9 cellular contexts compared by ENCODE assay signal in the genomic region with DNA sequence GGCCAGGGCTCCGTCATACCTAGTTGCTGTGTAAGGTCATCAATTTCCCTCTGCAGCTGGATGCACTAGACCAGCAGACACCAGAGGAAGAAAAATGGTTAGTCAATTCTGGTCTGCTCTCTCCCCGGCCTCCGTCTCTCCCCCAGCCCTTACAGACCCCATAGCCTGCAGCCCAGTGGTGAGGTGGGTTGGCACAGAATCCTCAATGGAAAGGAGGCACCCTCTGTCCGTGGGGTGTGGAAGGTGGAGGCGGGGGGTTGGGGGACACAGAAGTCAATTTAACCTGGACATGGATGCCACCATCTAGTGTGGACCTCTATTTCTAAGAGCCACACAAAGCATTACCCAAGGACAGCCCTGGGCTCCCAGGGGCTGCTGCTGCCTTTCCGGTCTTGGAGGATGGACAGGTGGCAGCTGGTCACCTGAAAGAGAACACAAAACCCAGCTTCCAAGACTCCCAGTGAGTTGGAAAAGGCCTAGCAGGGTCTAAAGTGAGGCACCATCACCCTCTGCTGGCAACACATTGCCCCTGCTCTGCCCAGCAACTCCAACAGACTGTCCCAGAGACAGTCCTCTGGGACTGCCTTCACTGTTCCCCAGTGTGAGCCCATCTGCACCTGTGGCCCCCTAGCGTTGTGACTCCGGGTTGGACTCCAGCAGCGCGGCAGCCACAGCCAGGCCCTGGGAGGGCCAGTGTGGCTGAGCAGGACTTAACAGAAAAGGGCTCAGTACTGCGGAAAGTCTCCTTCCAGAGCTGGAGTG. TPM values are rescaled to one million over a fixed set of nuclear protein-coding genes. Genes with fewer than 3 reads are reported as not detected.
A peak's percentile ranks its signal among the peaks of the same experiment; 100 is the strongest.
DNase-seq lines count a peak whose midpoint lies in the region; ATAC-seq, FAIRE-seq and TF ChIP-seq lines count a peak whose summit lies in the region.
"Had no signal": no experiment of that assay in that cellular context is flagged by ENCODE, and none has a peak within 500 bp of the region (broad histone marks: within the 10 kb centered on the region; RNA-seq: fewer than 3 reads in every experiment).

No MANE protein-coding gene starts in this region.

- no peak overlapping the region for H3K18ac ChIP-seq in H1 (ENCODE audit: extremely low read depth, low read length)

- 90% methylated on average over 3 of the region's 11 CpGs; no CpG with 5 or more reads in 1 of the 2 experiments for WGBS in H1 (ENCODE audit: extremely low coverage in 1 of 2, insufficient coverage in 1 of 2, insufficient read length in 1 of 2, insufficient replicate concordance in 2 of 2, low coverage in 1 of 2, low lambda C conversion rate in 2 of 2, missing lambda C conversion rate in 1 of 2), 2 experiments

- no peak for ATAC-seq in activated CD8-positive, alpha-beta memory T cell treated with anti-CD3 and anti-CD28 coated beads, Interleukin-2, amount 10 ng/mL, durations not matched to agents 7 days and 5 days
- peak; percentile 60 for ATAC-seq in stimulated activated naive CD8-positive, alpha-beta T cell treated with anti-CD3 and anti-CD28 coated beads, Interleukin-15, Interleukin-2, amounts not matched to agents 100 U/mL and 50 U/mL, for 24 hours
- no peak for ATAC-seq in HG03025 (IDR thresholded peaks at IDR 0.05; ENCODE audit: low FRiP score, unreplicated experiment)

- H2BK15ac ChIP-seq in H1 (ENCODE audit: low read length): no peak overlapping the region

- H3K27me3 Mint-ChIP-seq in activated CD8-positive, alpha-beta memory T cell treated with anti-CD3 and anti-CD28 coated beads, Interleukin-2, amount 10 ng/mL, durations not matched to agents 7 days and 5 days: peaks cover 12% of the 10 kb centered on the region

- no peak overlapping the region for H3K4me3 ChIP-seq in H1 (ENCODE audit: extremely low read depth in 1 of 4, insufficient read depth in 2 of 4, low read depth in 3 of 4, low read length in 4 of 4)

- peaks cover 10% of the 10 kb centered on the region for H3K4me1 Mint-ChIP-seq in activated CD8-positive, alpha-beta memory T cell treated with anti-CD3 and anti-CD28 coated beads, Interleukin-2, amount 10 ng/mL, durations not matched to agents 7 days and 5 days

- no peak overlapping the region for H3K27ac Mint-ChIP-seq in activated CD8-positive, alpha-beta memory T cell treated with anti-CD3 and anti-CD28 coated beads, Interleukin-2, amount 10 ng/mL, durations not matched to agents 7 days and 5 days

- no peak overlapping the region for H3K56ac ChIP-seq in H1 (replicated peaks; ENCODE audit: insufficient read length, low read depth, low read length)

- no peak overlapping the region for H2AFZ ChIP-seq in H1 (ENCODE audit: low read length)
- H2AFZ ChIP-seq: parathyroid adenoma had no signal

- H2BK20ac ChIP-seq in H1 (ENCODE audit: low read length): no peak overlapping the region

- no peak overlapping the region for H3K4me3 Mint-ChIP-seq in activated CD8-positive, alpha-beta memory T cell treated with anti-CD3 and anti-CD28 coated beads, Interleukin-2, amount 10 ng/mL, durations not matched to agents 7 days and 5 days

- no peak overlapping the region for H4K91ac ChIP-seq in H1 (replicated peaks; ENCODE audit: insufficient read length, low read length)

- peak; percentile 67 to 77 for TF ChIP-seq RAD21 in H1 (IDR thresholded peaks at IDR 0.05 in 1 of 2, conservative IDR thresholded peaks at IDR 0.05 in 1 of 2; ENCODE audit: low read depth in 2 of 2, low read length in 2 of 2)

- no peak overlapping the region for H3K9ac ChIP-seq in H1 (replicated peaks in 1 of 4; ENCODE audit: extremely low read depth in 1 of 4, low read depth in 3 of 4, low read length in 3 of 4)
- H3K9ac ChIP-seq: parathyroid adenoma had no signal

- H4K5ac ChIP-seq in H1 (ENCODE audit: insufficient read length, low read depth, low read length): no peak overlapping the region

- H3K4me2 ChIP-seq in H1 (ENCODE audit: insufficient read depth in 1 of 2, low read depth in 2 of 2, low read length in 2 of 2): no peak overlapping the region

- H3K14ac ChIP-seq in H1 (ENCODE audit: insufficient read length): no peak overlapping the region

- no peak for TF ChIP-seq EP300 in H1 (IDR thresholded peaks at IDR 0.05; ENCODE audit: borderline replicate concordance in 1 of 2, low read depth in 2 of 2, low read length in 2 of 2)

- H4K20me1 ChIP-seq in H1 (replicated peaks in 1 of 2; ENCODE audit: control insufficient read depth in 1 of 2, insufficient read depth in 2 of 2, low read length in 2 of 2): no peaks in the 10 kb centered on the region

- no peaks in the 10 kb centered on the region for H3K9me3 Mint-ChIP-seq in activated CD8-positive, alpha-beta memory T cell treated with anti-CD3 and anti-CD28 coated beads, Interleukin-2, amount 10 ng/mL, durations not matched to agents 7 days and 5 days (ENCODE audit: low read depth)

- H4K8ac ChIP-seq in H1 (ENCODE audit: extremely low read depth, insufficient read depth, low read length): no peak overlapping the region

- no peaks in the 10 kb centered on the region for H3K79me1 ChIP-seq in H1 (ENCODE audit: low read depth, low read length)

- peak; percentile 52 for DNase-seq in activated CD8-positive, alpha-beta memory T cell treated with anti-CD3 and anti-CD28 coated beads, Interleukin-2, amount 50 U/mL, for 48 hours
- DNase-seq in activated CD8-positive, alpha-beta memory T cell treated with anti-CD3 and anti-CD28 coated beads, Interleukin-2, amount 10 ng/mL, durations not matched to agents 7 days and 5 days: no peak
- peak; percentile 21 for DNase-seq in NCI-H526 treated with DMSO at 0.1 percent for 48 hours (lab: John Stamatoyannopoulos, UW)
- DNase-seq in H1 (ENCODE audit: low read depth in 1 of 2, low spot score in 2 of 2): peak; percentile 25 to 51
- peak; percentile 8 for DNase-seq in stimulated activated naive CD8-positive, alpha-beta T cell treated with anti-CD3 and anti-CD28 coated beads, Interleukin-15, Interleukin-2, amounts not matched to agents 100 U/mL and 50 U/mL, for 24 hours
- DNase-seq in GM19240 (ENCODE audit: insufficient read length, low spot score): no peak
- no peak for DNase-seq in DMS153 (lab: John Stamatoyannopoulos, UW)

- no peak for TF ChIP-seq POLR2A in H1 (IDR thresholded peaks at IDR 0.05; ENCODE audit: control extremely low read depth in 1 of 2, low read depth in 2 of 2, low read length in 2 of 2)

- no peaks in the 10 kb centered on the region for H3K36me3 ChIP-seq in H1 (ENCODE audit: control insufficient read depth in 2 of 4, insufficient read depth in 4 of 4, low read length in 3 of 4)

- H3K23me2 ChIP-seq in H1 (ENCODE audit: low read depth, low read length): no peaks in the 10 kb centered on the region

- H2AK5ac ChIP-seq in H1 (ENCODE audit: low read depth, low read length): no peak overlapping the region

- peak; percentile 88 for FAIRE-seq in H1 (lab: Jason Lieb, UNC)

- H3K27me3 ChIP-seq in H1 (replicated peaks in 1 of 4; ENCODE audit: control insufficient read depth in 3 of 4, extremely low read depth in 1 of 4, insufficient read depth in 3 of 4, low read length in 3 of 4): no peaks in the 10 kb centered on the region

- H3K79me2 ChIP-seq in H1 (ENCODE audit: control insufficient read depth in 1 of 2, insufficient read depth in 2 of 2, low read length in 2 of 2): no peaks in the 10 kb centered on the region
- H3K79me2 ChIP-seq: parathyroid adenoma had no signal

- no peak overlapping the region for H3K27ac ChIP-seq in H1 (ENCODE audit: low read depth, low read length)
- H3K27ac ChIP-seq: parathyroid adenoma had no signal

- no peak overlapping the region for H3K4ac ChIP-seq in H1 (replicated peaks; ENCODE audit: insufficient read length, low read depth, low read length)

- no peaks in the 10 kb centered on the region; a peak in 1 of 7 replicates for H3K4me1 ChIP-seq in H1 (replicated peaks in 1 of 4; ENCODE audit: control insufficient read depth in 3 of 4, insufficient read depth in 4 of 4, low read length in 3 of 4)
- H3K4me1 ChIP-seq: parathyroid adenoma had no signal

- H3K23ac ChIP-seq in H1 (ENCODE audit: insufficient read length): no peak overlapping the region

- peak; percentile 64 to 76 (median 71) for TF ChIP-seq CTCF in H1 (IDR thresholded peaks at IDR 0.05; ENCODE audit: control extremely low read depth in 1 of 3, insufficient read depth in 1 of 3, low read depth in 1 of 3, low read length in 3 of 3)

- H2BK120ac ChIP-seq in H1 (replicated peaks; ENCODE audit: low read depth, low read length): no peak overlapping the region

- CTCF ChIA-PET in activated CD8-positive, alpha-beta memory T cell treated with anti-CD3 and anti-CD28 coated beads, Interleukin-2, amount 10 ng/mL, durations not matched to agents 7 days and 5 days (lab: Charles Lee): no interaction called here
- CTCF ChIA-PET in H1 (lab: Charles Lee; ENCODE audit: partially characterized antibody): interaction anchor here (0.8 to 1.8 kb wide), 11 partner anchors 21 to 207 kb away, joined by 3 to 6 read pairs (median 4); partner anchors contain the start of gene NHSL2

- H2BK5ac ChIP-seq in H1 (ENCODE audit: low read depth, low read length): no peak overlapping the region

- no peak overlapping the region for H2BK12ac ChIP-seq in H1 (ENCODE audit: low read depth, low read length)

- no peaks in the 10 kb centered on the region for H3K9me3 ChIP-seq in H1 (ENCODE audit: insufficient read depth in 2 of 2, low read depth in 1 of 2, low read length in 1 of 2)

- POLR2A ChIA-PET in H1 (lab: Charles Lee; ENCODE audit: partially characterized antibody): interaction anchor here (0.9 kb wide), 1 partner anchor 19 kb away, joined by 3 read pairs; no protein-coding TSS in a partner anchor

- H3K36me3 Mint-ChIP-seq in activated CD8-positive, alpha-beta memory T cell treated with anti-CD3 and anti-CD28 coated beads, Interleukin-2, amount 10 ng/mL, durations not matched to agents 7 days and 5 days: no peaks in the 10 kb centered on the region

RNA-seq across cellular contexts. Expression of gene NHSL2, which starts 40.1 kb away (rescaled TPM):
- total RNA-seq in activated CD8-positive, alpha-beta memory T cell treated with anti-CD3 and anti-CD28 coated beads, Interleukin-2, amount 10 ng/mL, durations not matched to agents 7 days and 5 days: 1 to 10 TPM in 1 of 2 experiments, under 1 TPM in 1; 0.45 to 2.2 TPM
- 6.8 and 7.2 TPM in 2 replicates for total RNA-seq in H1 (2021; fragmentation: NEBNext Ultra II Directional; extraction: Animal tissue kit (Norgen Biotek cat#: 25700))
- polyA plus RNA-seq in H1 (2011; rRNA removed): 3.7 and 4.0 TPM in 2 replicates
- 2.6 TPM for polyA plus RNA-seq in H1 (2011; cell fraction: cytosol; rRNA removed)
- 8.2 TPM for polyA plus RNA-seq in H1 (2011; cell fraction: nucleus; rRNA removed)
- 2.7 to 3.6 TPM (median 3.0 TPM) in 4 replicates for polyA plus RNA-seq in H1 (2012, experiment 1 of 2)
- 0.49 TPM for polyA plus RNA-seq in H1 (2012, experiment 2 of 2)
- polyA plus RNA-seq in H1 (2013, experiment 1 of 2): 3.6 TPM
- 3.1 TPM for polyA plus RNA-seq in H1 (2013, experiment 2 of 2)
- 14.8 and 15.6 TPM in 2 replicates for polyA minus RNA-seq in H1 (2011; rRNA and poly(A)+ RNA removed)
- 5.2 TPM for polyA minus RNA-seq in H1 (2011; cell fraction: cytosol; rRNA and poly(A)+ RNA removed)
- 16.6 TPM for polyA minus RNA-seq in H1 (2011; cell fraction: nucleus; rRNA and poly(A)+ RNA removed)

Comparison
In these comparisons a context has a peak if more than half of its experiments do, and no peak if none do; other contexts are left out.
1. DNase-seq: peak in activated CD8-positive, alpha-beta memory T cell treated with anti-CD3 and anti-CD28 coated beads, Interleukin-2, amount 50 U/mL, for 48 hours (single experiment), NCI-H526 treated with DMSO at 0.1 percent for 48 hours (single experiment), H1 (2 of 2) and stimulated activated naive CD8-positive, alpha-beta T cell treated with anti-CD3 and anti-CD28 coated beads, Interleukin-15, Interleukin-2, amounts not matched to agents 100 U/mL and 50 U/mL, for 24 hours (single experiment); none in activated CD8-positive, alpha-beta memory T cell treated with anti-CD3 and anti-CD28 coated beads, Interleukin-2, amount 10 ng/mL, durations not matched to agents 7 days and 5 days (single experiment), GM19240 (single experiment) and DMS153 (single experiment).